21 cellular contexts compared by ENCODE assay signal in genomic region chr1:87362834-87363426, GRCh38. TPM values are rescaled to one million over a fixed set of nuclear protein-coding genes. Genes with fewer than 3 reads are reported as not detected.
DNase-seq lines count a peak whose midpoint lies in the region.
"Had no signal": no experiment of that assay in that cellular context is flagged by ENCODE, and none has a peak within 500 bp of the region (broad histone marks: within the 10 kb centered on the region; RNA-seq: fewer than 3 reads in every experiment).

No MANE protein-coding gene starts in this region.

- H3K27me3 ChIP-seq in GM23248 (replicated peaks; ENCODE audit: insufficient read depth): no peaks in the 10 kb centered on the region
- H3K27me3 ChIP-seq: adrenal gland, heart left ventricle, neutrophil, upper lobe of right lung had no signal

- no peaks in the 10 kb centered on the region for H3F3A ChIP-seq in GM23248 (ENCODE audit: insufficient read depth)

- no peaks in the 10 kb centered on the region for H3K79me2 ChIP-seq in GM23248 (ENCODE audit: insufficient read depth)

- H3K4me3 ChIP-seq in GM23248: no peak overlapping the region
- H3K4me3 ChIP-seq: adrenal gland, heart left ventricle, psoas muscle, upper lobe of right lung had no signal

- H3K36me3 ChIP-seq in GM23248 (ENCODE audit: low read depth): no peaks in the 10 kb centered on the region
- H3K36me3 ChIP-seq: adrenal gland, heart left ventricle, neutrophil, upper lobe of right lung had no signal

- H3K9ac ChIP-seq in GM23248: no peak overlapping the region

- in situ Hi-C loops in GM23248 (cut with MboI): no loop called here

- DNase-seq in GM23248 (peak; percentile 27), amniotic epithelial cell (ENCODE audit: low read depth) (peak; percentile 12), foreskin melanocyte (peak; percentile 9), stromal cell of bone marrow (ENCODE audit: low read depth) (peak; percentile 5), globus pallidus (ENCODE audit: low spot score) (no peak), NCI-H2081 treated with DMSO at 0.1 percent for 48 hours (lab: John Stamatoyannopoulos, UW) (no peak)
- no peak for DNase-seq in activated T-cell treated with anti-CD3 and anti-CD28 coated beads, Interleukin-2, amount 50 U/mL, for 48 hours
- DNase-seq: activated CD4-positive, alpha-beta T cell treated with anti-CD3 and anti-CD28 coated beads, Interleukin-2, amount 50 U/mL, for 48 hours; activated naive CD4-positive, alpha-beta T cell treated with Interleukin-2 at 50 U/mL for 16 hours; adrenal gland; DMS79 treated with DMSO at 0.1 percent for 48 hours; heart left ventricle; kidney; naive B cell; NCI-H1048; NCI-H1694 treated with DMSO at 0.1 percent for 48 hours; NCI-H524 treated with DMSO at 0.1 percent for 48 hours; NK-92 treated with Interleukin-12 subunit alpha and Interleukin-12 subunit beta, amount 100 ng/mL, for 24 hours; psoas muscle; upper lobe of right lung had no signal

- 57 to 66% methylated on average over 2 of the region's 2 CpGs for WGBS in GM23248 (ENCODE audit: low coverage in 1 of 2, low lambda C conversion rate in 2 of 2, missing lambda C conversion rate in 2 of 2), 2 experiments

- H3K27ac ChIP-seq in GM23248: no peak overlapping the region
- H3K27ac ChIP-seq: adrenal gland, heart left ventricle, neutrophil, psoas muscle, upper lobe of right lung had no signal

- peaks cover 7% of the 10 kb centered on the region for H3K4me1 ChIP-seq in GM23248 (ENCODE audit: insufficient read depth)
- H3K4me1 ChIP-seq: adrenal gland, psoas muscle, upper lobe of right lung had no signal

- H2AFZ ChIP-seq in GM23248: no peak overlapping the region

- no peak overlapping the region for H3K4me2 ChIP-seq in GM23248 (ENCODE audit: unreplicated experiment)

- no peaks in the 10 kb centered on the region for H3K9me3 ChIP-seq in GM23248 (ENCODE audit: low read depth)
- H3K9me3 ChIP-seq: adrenal gland, neutrophil, psoas muscle, upper lobe of right lung had no signal

- H3K9me2 ChIP-seq in GM23248 (ENCODE audit: insufficient read depth): no peaks in the 10 kb centered on the region

- H4K20me1 ChIP-seq in GM23248 (ENCODE audit: insufficient read depth): no peaks in the 10 kb centered on the region

RNA-seq across cellular contexts. Expression of gene LMO4, which starts 34.2 kb away (rescaled TPM):
- total RNA-seq in GM23248 (2014; rRNA removed; shearing (Covaris generic)): 93.2 and 103 TPM in 2 replicates
- 22.6 and 23.8 TPM in 2 replicates for polyA plus RNA-seq in GM23248 (2016; fragmentation: Nextera tagmentation; extraction: Ambion mirVana)

Comparison
In these comparisons a context has a peak if more than half of its experiments do, and no peak if none do; other contexts are left out.
1. DNase-seq: peak in GM23248 (single experiment), amniotic epithelial cell (single experiment), foreskin melanocyte (single experiment) and stromal cell of bone marrow (single experiment); none in globus pallidus (single experiment), NCI-H2081 treated with DMSO at 0.1 percent for 48 hours (single experiment) and activated T-cell treated with anti-CD3 and anti-CD28 coated beads, Interleukin-2, amount 50 U/mL, for 48 hours (0 of 2).